8 cellular contexts compared by ENCODE assay signal in genomic region chr19:47514869-47515588, GRCh38. TPM values are rescaled to one million over a fixed set of nuclear protein-coding genes. Genes with fewer than 3 reads are reported as not detected.
DNase-seq lines count a peak whose midpoint lies in the region; ATAC-seq and TF ChIP-seq lines count a peak whose summit lies in the region.

TSS of gene NAPA (minus strand) at chr19:47515063. CDS start at chr19:47514940, 123 bp downstream.

- H3K9me3 Mint-ChIP-seq in activated T-helper 17 cell treated with anti-CD3 and anti-CD28 coated beads, Interleukin-2, amount 50 U/mL, for 72 hours: no peaks in the 10 kb centered on the region
- no peaks in the 10 kb centered on the region for H3K9me3 Mint-ChIP-seq in naive B cell
- H3K9me3 Mint-ChIP-seq in stimulated activated memory B cell treated with anti-CD40 and anti-IgM and Interleukin-4, amounts not matched to agents 10 μg/mL and 1 μg/mL and 100 μg/mL, for 72 hours: no peaks in the 10 kb centered on the region

- DNase-seq in Daoy (ENCODE audit: low read depth) (peak; percentile 100), GOT3 (lab: John Stamatoyannopoulos, UW) (peak; percentile 99), LNCaP clone FGC (ENCODE audit: low read depth) (peak; percentile 96), RWPE1 (ENCODE audit: low spot score) (peak; percentile 100), fibroblast of gingiva (ENCODE audit: low read depth) (peak; percentile 100), naive B cell (peak; percentile 100)

- H3K4me3 ChIP-seq in LNCaP clone FGC (ENCODE audit: low read depth, low read length): peak within 1 kb of the TSS; percentile 93

- H3K4me3 Mint-ChIP-seq in activated T-helper 17 cell treated with anti-CD3 and anti-CD28 coated beads, Interleukin-2, amount 50 U/mL, for 72 hours: peak within 1 kb of the TSS; percentile 96
- H3K4me3 Mint-ChIP-seq in naive B cell: peak within 1 kb of the TSS; percentile 95 to 100 (median 99)
- peak within 1 kb of the TSS; percentile 99 for H3K4me3 Mint-ChIP-seq in stimulated activated memory B cell treated with anti-CD40 and anti-IgM and Interleukin-4, amounts not matched to agents 10 μg/mL and 1 μg/mL and 100 μg/mL, for 72 hours

- POLR2A ChIA-PET in RWPE1 (lab: Yijun Ruan, JAX; ENCODE audit: low non-redundant PET): interaction anchor here (1.0 kb wide), 1 partner anchor 95 kb away, joined by 3 read pairs; no protein-coding TSS in a partner anchor

- H3K27me3 Mint-ChIP-seq in activated T-helper 17 cell treated with anti-CD3 and anti-CD28 coated beads, Interleukin-2, amount 50 U/mL, for 72 hours: no peaks in the 10 kb centered on the region
- peaks cover 0 to under 1% (median 0%) of the 10 kb centered on the region in 3 donors for H3K27me3 Mint-ChIP-seq in naive B cell
- peaks cover 7% of the 10 kb centered on the region for H3K27me3 Mint-ChIP-seq in stimulated activated memory B cell treated with anti-CD40 and anti-IgM and Interleukin-4, amounts not matched to agents 10 μg/mL and 1 μg/mL and 100 μg/mL, for 72 hours

- TF ChIP-seq CTCF in LNCaP clone FGC (IDR thresholded peaks at IDR 0.05; ENCODE audit: control insufficient read depth, extremely low read depth, insufficient read depth): no peak
- no peak for TF ChIP-seq CTCF in RWPE1 (conservative IDR thresholded peaks at IDR 0.05; ENCODE audit: low read depth)

- CTCF ChIA-PET in RWPE1 (lab: Yijun Ruan, JAX): interaction anchor here (0.5 to 1.9 kb wide), 20 partner anchors 9 to 332 kb away, joined by 3 to 13 read pairs (median 4); no protein-coding TSS in a partner anchor

- peaks cover 13% of the 10 kb centered on the region for H3K36me3 Mint-ChIP-seq in activated T-helper 17 cell treated with anti-CD3 and anti-CD28 coated beads, Interleukin-2, amount 50 U/mL, for 72 hours (ENCODE audit: low read depth)
- no peaks in the 10 kb centered on the region for H3K36me3 Mint-ChIP-seq in naive B cell
- H3K36me3 Mint-ChIP-seq in stimulated activated memory B cell treated with anti-CD40 and anti-IgM and Interleukin-4, amounts not matched to agents 10 μg/mL and 1 μg/mL and 100 μg/mL, for 72 hours: peaks cover 21% of the 10 kb centered on the region

- peaks cover 20% of the 10 kb centered on the region for H3K4me1 Mint-ChIP-seq in activated T-helper 17 cell treated with anti-CD3 and anti-CD28 coated beads, Interleukin-2, amount 50 U/mL, for 72 hours
- peaks cover 69 to 90% (median 84%) of the 10 kb centered on the region in 3 donors for H3K4me1 Mint-ChIP-seq in naive B cell
- peaks cover 85% of the 10 kb centered on the region for H3K4me1 Mint-ChIP-seq in stimulated activated memory B cell treated with anti-CD40 and anti-IgM and Interleukin-4, amounts not matched to agents 10 μg/mL and 1 μg/mL and 100 μg/mL, for 72 hours

- peak within 1 kb of the TSS; percentile 96 for H3K27ac ChIP-seq in RWPE1

- peak within 1 kb of the TSS; percentile 98 for H3K27ac Mint-ChIP-seq in activated T-helper 17 cell treated with anti-CD3 and anti-CD28 coated beads, Interleukin-2, amount 50 U/mL, for 72 hours
- peak within 1 kb of the TSS; percentile 99 to 100 (median 100) for H3K27ac Mint-ChIP-seq in naive B cell
- peak within 1 kb of the TSS; percentile 99 for H3K27ac Mint-ChIP-seq in stimulated activated memory B cell treated with anti-CD40 and anti-IgM and Interleukin-4, amounts not matched to agents 10 μg/mL and 1 μg/mL and 100 μg/mL, for 72 hours

- ATAC-seq in activated T-helper 17 cell treated with anti-CD3 and anti-CD28 coated beads, Interleukin-2, amount 50 U/mL, for 72 hours (replicated peaks): peak; percentile 96
- peak; percentile 82 to 85 for ATAC-seq in naive B cell (ENCODE audit: low read depth in 2 of 2)
- ATAC-seq in stimulated activated memory B cell treated with anti-CD40 and anti-IgM and Interleukin-4, amounts not matched to agents 10 μg/mL and 1 μg/mL and 100 μg/mL, for 72 hours: peak; percentile 97

RNA-seq across cellular contexts. Expression of gene NAPA, which starts in this region (rescaled TPM):
- 87.0 and 101 TPM in 2 replicates for total RNA-seq in Daoy (2014; rRNA removed; shearing (Covaris generic))
- total RNA-seq in activated T-helper 17 cell treated with anti-CD3 and anti-CD28 coated beads, Interleukin-2, amount 50 U/mL, for 72 hours: 10 to 100 TPM; 33.7 to 72.4 TPM
- 100 to 1,000 TPM in 1 of 6 donors, 10 to 100 TPM in 5; 68.5 to 111 (median 78.4) TPM for polyA plus RNA-seq in naive B cell (ENCODE audit: low read depth in 6 of 6)

Comparison
In these comparisons a context has a peak if more than half of its experiments do, and no peak if none do; other contexts are left out.
1. Peak in every context shown above with its lines: DNase-seq, ATAC-seq, H3K4me3 ChIP-seq and H3K27ac ChIP-seq.